18 cellular contexts compared by ENCODE assay signal in genomic region chr3:76131396-76132153, GRCh38.
DNase-seq lines count a peak whose midpoint lies in the region; ATAC-seq, FAIRE-seq and TF ChIP-seq lines count a peak whose summit lies in the region.
"Had no signal": no experiment of that assay in that cellular context is flagged by ENCODE, and none has a peak within 500 bp of the region (broad histone marks: within the 10 kb centered on the region; RNA-seq: fewer than 3 reads in every experiment).

No MANE protein-coding gene starts in this region.

- no peak overlapping the region for H4K91ac ChIP-seq in mesenchymal stem cell (ENCODE audit: low read length)

- no peak overlapping the region for H2BK5ac ChIP-seq in mesenchymal stem cell (ENCODE audit: low read depth, low read length, poor library complexity, severe bottlenecking)

- H3K4me2 ChIP-seq in mesenchymal stem cell (ENCODE audit: low read length, poor library complexity, severe bottlenecking): no peak overlapping the region

- H3K9ac ChIP-seq in mesenchymal stem cell (ENCODE audit: low read length): no peak overlapping the region

- peak; percentile 21 for FAIRE-seq in D721Med (lab: Jason Lieb, UNC)

- H3K23ac ChIP-seq in mesenchymal stem cell (ENCODE audit: low read length in 2 of 2): no peak overlapping the region

- H3K27ac ChIP-seq in mesenchymal stem cell (ENCODE audit: low read length, poor library complexity, severe bottlenecking): no peak overlapping the region
- H3K27ac ChIP-seq: esophagus squamous epithelium, left lung had no signal

- H4K8ac ChIP-seq in mesenchymal stem cell (ENCODE audit: low read length): no peak overlapping the region

- TF ChIP-seq CTCF in D721Med (IDR thresholded peaks at IDR 0.05; ENCODE audit: insufficient read depth, missing control alignments) (no peak), epithelial cell of proximal tubule (conservative IDR thresholded peaks at IDR 0.05; ENCODE audit: low read depth, low read length) (no peak), endothelial cell (IDR thresholded peaks at IDR 0.05; ENCODE audit: unreplicated experiment) (no peak)

- no peak overlapping the region for H2BK120ac ChIP-seq in mesenchymal stem cell (ENCODE audit: low read depth, low read length)

- H3K14ac ChIP-seq in mesenchymal stem cell (ENCODE audit: low read length in 2 of 2): no peak overlapping the region

- H3K4me1 ChIP-seq in mesenchymal stem cell (ENCODE audit: control insufficient read depth, insufficient read depth, low read depth, low read length): no peaks in the 10 kb centered on the region
- H3K4me1 ChIP-seq: esophagus squamous epithelium, left lung had no signal

- H2BK12ac ChIP-seq in mesenchymal stem cell (ENCODE audit: low read length in 2 of 2): no peak overlapping the region

- H3K27me3 Mint-ChIP-seq in endothelial cell (ENCODE audit: unreplicated experiment): no peaks in the 10 kb centered on the region
- H3K27me3 Mint-ChIP-seq: activated naive CD8-positive, alpha-beta T cell treated with anti-CD3 and anti-CD28 coated beads for 36 hours had no signal

- H3K4ac ChIP-seq in mesenchymal stem cell (ENCODE audit: low read depth in 1 of 2, low read length in 2 of 2): no peak overlapping the region

- no peak for ATAC-seq in GM21529 (IDR thresholded peaks at IDR 0.05; ENCODE audit: unreplicated experiment)
- no peak for ATAC-seq in GM21447 (IDR thresholded peaks at IDR 0.05; ENCODE audit: unreplicated experiment)
- ATAC-seq in HG03460 (IDR thresholded peaks at IDR 0.05; ENCODE audit: unreplicated experiment): no peak
- ATAC-seq: activated CD8-positive, alpha-beta T cell treated with anti-CD3 and anti-CD28 coated beads, Interleukin-2, amount 10 ng/mL, durations not matched to agents 7 days and 5 days; left lung; Right ventricle myocardium inferior; sciatic nerve had no signal

- H2BK15ac ChIP-seq in mesenchymal stem cell (ENCODE audit: low read depth, poor library complexity, severe bottlenecking): no peak overlapping the region

- no peaks in the 10 kb centered on the region for H3K36me3 Mint-ChIP-seq in endothelial cell (ENCODE audit: low read depth, unreplicated experiment)
- H3K36me3 Mint-ChIP-seq: activated naive CD8-positive, alpha-beta T cell treated with anti-CD3 and anti-CD28 coated beads for 36 hours had no signal

- H3K27me3 ChIP-seq in MG63 (no peaks in the 10 kb centered on the region), mesenchymal stem cell (ENCODE audit: control insufficient read depth in 1 of 2, insufficient read depth in 1 of 2, low read length in 2 of 2) (no peaks in the 10 kb centered on the region)
- H3K27me3 ChIP-seq: esophagus squamous epithelium, left lung had no signal

- no peaks in the 10 kb centered on the region for H3K4me1 Mint-ChIP-seq in endothelial cell (ENCODE audit: unreplicated experiment)
- H3K4me1 Mint-ChIP-seq: activated naive CD8-positive, alpha-beta T cell treated with anti-CD3 and anti-CD28 coated beads for 36 hours had no signal

- H3K36me3 ChIP-seq in MG63: no peaks in the 10 kb centered on the region
- H3K36me3 ChIP-seq in mesenchymal stem cell (ENCODE audit: control insufficient read depth in 1 of 2, insufficient read depth in 2 of 2, low read depth in 1 of 2, low read length in 2 of 2): no peaks in the 10 kb centered on the region
- H3K36me3 ChIP-seq: esophagus squamous epithelium, left lung had no signal

- WGBS in mesenchymal stem cell: 46% methylated on average over 3 of the region's 7 CpGs

- no peaks in the 10 kb centered on the region for H3K79me1 ChIP-seq in mesenchymal stem cell (replicated peaks; ENCODE audit: low read length, poor library complexity, severe bottlenecking)

- H3K4me3 ChIP-seq in MG63 (no peak overlapping the region), epithelial cell of proximal tubule (ENCODE audit: low read depth, low read length) (no peak overlapping the region), mesenchymal stem cell (ENCODE audit: insufficient read depth in 1 of 2, low read depth in 1 of 2, low read length in 2 of 2) (no peak overlapping the region)
- H3K4me3 ChIP-seq: esophagus squamous epithelium, left lung had no signal

- no peak overlapping the region for H3K4me3 Mint-ChIP-seq in endothelial cell (ENCODE audit: unreplicated experiment)
- H3K4me3 Mint-ChIP-seq: activated CD8-positive, alpha-beta T cell treated with anti-CD3 and anti-CD28 coated beads, Interleukin-2, amount 10 ng/mL, durations not matched to agents 7 days and 5 days; activated naive CD8-positive, alpha-beta T cell treated with anti-CD3 and anti-CD28 coated beads for 36 hours had no signal

- no peak overlapping the region for H3K18ac ChIP-seq in mesenchymal stem cell (ENCODE audit: low read depth in 1 of 2, low read length in 2 of 2)

- H2AFZ ChIP-seq in mesenchymal stem cell (ENCODE audit: low read depth, low read length): no peak overlapping the region

- DNase-seq in D721Med (ENCODE audit: insufficient read length, low spot score) (no peak), MG63 (peak; percentile 30), epithelial cell of proximal tubule (ENCODE audit: low read depth) (peak; percentile 39), mesenchymal stem cell (peak; percentile 67), endothelial cell (ENCODE audit: low spot score) (no peak)
- DNase-seq: activated CD8-positive, alpha-beta T cell treated with anti-CD3 and anti-CD28 coated beads, Interleukin-2, amount 10 ng/mL, durations not matched to agents 7 days and 5 days; activated naive CD8-positive, alpha-beta T cell treated with anti-CD3 and anti-CD28 coated beads for 36 hours; activated T-cell treated with anti-CD3 and anti-CD28 coated beads, Interleukin-2, amount 50 U/mL, for 48 hours; esophagus squamous epithelium; left lung; NCI-H146; NCI-H226; stimulated activated CD4-positive, alpha-beta T cell treated with anti-CD3 and anti-CD28 coated beads, Interleukin-2, amount 100 ng/mL, for 24 hours had no signal

- no peaks in the 10 kb centered on the region for H3K9me3 Mint-ChIP-seq in endothelial cell (ENCODE audit: unreplicated experiment)

- H3K9me3 ChIP-seq in MG63: no peaks in the 10 kb centered on the region
- H3K9me3 ChIP-seq in mesenchymal stem cell (ENCODE audit: control insufficient read depth, low read length): no peaks in the 10 kb centered on the region
- H3K9me3 ChIP-seq: esophagus squamous epithelium, left lung had no signal

- H2AK5ac ChIP-seq in mesenchymal stem cell (ENCODE audit: low read length, severe bottlenecking): no peak overlapping the region

- H3K27ac Mint-ChIP-seq in endothelial cell (ENCODE audit: unreplicated experiment): no peak overlapping the region
- H3K27ac Mint-ChIP-seq: activated CD8-positive, alpha-beta T cell treated with anti-CD3 and anti-CD28 coated beads, Interleukin-2, amount 10 ng/mL, durations not matched to agents 7 days and 5 days; activated naive CD8-positive, alpha-beta T cell treated with anti-CD3 and anti-CD28 coated beads for 36 hours had no signal

Comparison
In these comparisons a context has a peak if more than half of its experiments do, and no peak if none do; other contexts are left out.
1. DNase-seq: peak in MG63 (single experiment), epithelial cell of proximal tubule (single experiment) and mesenchymal stem cell (single experiment); none in D721Med (single experiment) and endothelial cell (single experiment).